ENCODE assay signal across 15 cellular contexts in the genomic region with DNA sequence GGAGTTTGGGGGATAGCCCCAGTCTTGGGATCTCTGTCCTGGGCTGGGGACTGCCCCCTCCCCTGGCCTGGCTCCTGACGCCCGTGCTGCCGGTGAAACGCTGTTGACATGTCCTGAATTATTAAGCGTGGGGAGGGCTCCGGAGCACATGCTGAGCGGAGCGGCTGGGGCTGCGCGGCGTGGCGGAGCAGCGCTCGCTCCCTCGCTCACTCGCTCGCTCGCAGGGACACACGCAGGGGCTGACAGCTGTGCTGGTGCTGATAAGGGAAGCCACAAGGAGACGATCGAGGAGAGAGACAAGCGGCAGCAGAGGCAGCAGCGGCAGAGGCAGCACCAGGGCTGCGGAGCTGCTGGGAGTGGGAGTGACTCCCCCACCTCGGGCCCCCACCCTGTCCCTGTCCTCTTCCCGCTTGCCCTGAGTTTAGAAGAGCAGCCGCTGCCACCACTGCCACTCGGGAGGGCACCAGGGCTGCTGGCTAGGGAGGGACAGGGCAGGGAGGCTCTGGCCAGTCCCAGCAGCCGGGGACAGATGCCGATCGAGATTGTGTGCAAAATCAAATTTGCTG. TPM values are rescaled to one million over a fixed set of nuclear protein-coding genes. Genes with fewer than 3 reads are reported as not detected.
DNase-seq lines count a peak whose midpoint lies in the region; ATAC-seq and TF ChIP-seq lines count a peak whose summit lies in the region.
"Had no signal": no experiment of that assay in that cellular context is flagged by ENCODE, and none has a peak within 500 bp of the region (broad histone marks: within the 10 kb centered on the region; RNA-seq: fewer than 3 reads in every experiment).

A gene with protein sequence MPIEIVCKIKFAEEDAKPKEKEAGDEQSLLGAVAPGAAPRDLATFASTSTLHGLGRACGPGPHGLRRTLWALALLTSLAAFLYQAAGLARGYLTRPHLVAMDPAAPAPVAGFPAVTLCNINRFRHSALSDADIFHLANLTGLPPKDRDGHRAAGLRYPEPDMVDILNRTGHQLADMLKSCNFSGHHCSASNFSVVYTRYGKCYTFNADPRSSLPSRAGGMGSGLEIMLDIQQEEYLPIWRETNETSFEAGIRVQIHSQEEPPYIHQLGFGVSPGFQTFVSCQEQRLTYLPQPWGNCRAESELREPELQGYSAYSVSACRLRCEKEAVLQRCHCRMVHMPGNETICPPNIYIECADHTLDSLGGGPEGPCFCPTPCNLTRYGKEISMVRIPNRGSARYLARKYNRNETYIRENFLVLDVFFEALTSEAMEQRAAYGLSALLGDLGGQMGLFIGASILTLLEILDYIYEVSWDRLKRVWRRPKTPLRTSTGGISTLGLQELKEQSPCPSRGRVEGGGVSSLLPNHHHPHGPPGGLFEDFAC (plus strand): TSS at position 287 of the 566 bp plus-strand sequence. CDS start 243 bp downstream, at position 530.

- intact Hi-C loops in CD8-positive, alpha-beta T cell (cut with DNase I, micrococcal nuclease): no loop called here

- H3K4me3 ChIP-seq in CD8-positive, alpha-beta T cell (ENCODE audit: low read depth, low read length): no peak within 1 kb of the TSS
- no peak within 1 kb of the TSS for H3K4me3 ChIP-seq in HEK293 (ENCODE audit: low read depth, low read length)
- H3K4me3 ChIP-seq: upper lobe of left lung had no signal

- CTCF ChIA-PET in CD8-positive, alpha-beta T cell (lab: Charles Lee): interaction anchor here (1.0 to 11.0 kb wide), 2 partner anchors 12 to 16 kb away, joined by 3 to 82 read pairs; no protein-coding TSS in a partner anchor
- CTCF ChIA-PET in HEK293 (lab: Yijun Ruan, JAX): interaction anchor here (0.6 to 9.5 kb wide), 6 partner anchors 13 to 139 kb away, joined by 3 to 150 read pairs (median 4); partner anchors contain the start of gene GMPPA

- H3K27ac Mint-ChIP-seq in CD8-positive, alpha-beta T cell: no peak within 1 kb of the TSS
- no peak within 1 kb of the TSS for H3K27ac Mint-ChIP-seq in activated naive CD8-positive, alpha-beta T cell
- H3K27ac Mint-ChIP-seq in memory B cell: no peak within 1 kb of the TSS
- H3K27ac Mint-ChIP-seq in natural killer cell treated with Interleukin-12 subunit alpha and Interleukin-12 subunit beta and Interleukin-15 and Interleukin-18, amount 100 ng/mL, for 72 hours: no peak within 1 kb of the TSS
- H3K27ac Mint-ChIP-seq: activated naive CD4-positive, alpha-beta T cell treated with anti-CD3 and anti-CD28 coated beads for 36 hours had no signal

- no peak for TF ChIP-seq CTCF in CD8-positive, alpha-beta T cell (IDR thresholded peaks at IDR 0.05)
- no peak for TF ChIP-seq CTCF in HEK293 (tag by site-specific recombination; IDR thresholded peaks at IDR 0.05)

- no peak within 1 kb of the TSS for H3K4me3 Mint-ChIP-seq in CD8-positive, alpha-beta T cell
- H3K4me3 Mint-ChIP-seq in activated naive CD8-positive, alpha-beta T cell: peak within 1 kb of the TSS; percentile 6
- H3K4me3 Mint-ChIP-seq in memory B cell: no peak within 1 kb of the TSS
- H3K4me3 Mint-ChIP-seq in natural killer cell treated with Interleukin-12 subunit alpha and Interleukin-12 subunit beta and Interleukin-15 and Interleukin-18, amount 100 ng/mL, for 72 hours: no peak within 1 kb of the TSS
- H3K4me3 Mint-ChIP-seq: activated naive CD4-positive, alpha-beta T cell treated with anti-CD3 and anti-CD28 coated beads for 36 hours had no signal

- H3K27me3 Mint-ChIP-seq in CD8-positive, alpha-beta T cell (ENCODE audit: low read depth): peaks cover 77% of the 10 kb centered on the region
- peaks cover 51% of the 10 kb centered on the region for H3K27me3 Mint-ChIP-seq in activated naive CD8-positive, alpha-beta T cell
- H3K27me3 Mint-ChIP-seq in memory B cell: peaks cover 61% of the 10 kb centered on the region
- H3K27me3 Mint-ChIP-seq in natural killer cell treated with Interleukin-12 subunit alpha and Interleukin-12 subunit beta and Interleukin-15 and Interleukin-18, amount 100 ng/mL, for 72 hours: peaks cover 67 to 78% of the 10 kb centered on the region in 2 donors

- H3K4me1 ChIP-seq in CD8-positive, alpha-beta T cell (ENCODE audit: insufficient read depth, low read length): peaks cover 25% of the 10 kb centered on the region
- no peaks in the 10 kb centered on the region for H3K4me1 ChIP-seq in HEK293 (ENCODE audit: control insufficient read depth, insufficient read depth, low read length)

- no peaks in the 10 kb centered on the region for H3K9me3 ChIP-seq in CD8-positive, alpha-beta T cell (ENCODE audit: low read length)
- H3K9me3 ChIP-seq in HEK293 (ENCODE audit: control insufficient read depth, insufficient read depth, low read depth, low read length): no peaks in the 10 kb centered on the region
- H3K9me3 ChIP-seq: upper lobe of left lung had no signal

- no peaks in the 10 kb centered on the region for H3K9me3 Mint-ChIP-seq in CD8-positive, alpha-beta T cell
- no peaks in the 10 kb centered on the region for H3K9me3 Mint-ChIP-seq in activated naive CD8-positive, alpha-beta T cell (ENCODE audit: low read depth)
- H3K9me3 Mint-ChIP-seq in memory B cell: no peaks in the 10 kb centered on the region
- H3K9me3 Mint-ChIP-seq in natural killer cell treated with Interleukin-12 subunit alpha and Interleukin-12 subunit beta and Interleukin-15 and Interleukin-18, amount 100 ng/mL, for 72 hours: no peaks in the 10 kb centered on the region
- H3K9me3 Mint-ChIP-seq: activated naive CD4-positive, alpha-beta T cell treated with anti-CD3 and anti-CD28 coated beads for 36 hours had no signal

- peak; percentile 16 for ATAC-seq in CD8-positive, alpha-beta T cell
- peak; percentile 23 for ATAC-seq in memory B cell (ENCODE audit: low read depth)
- ATAC-seq in natural killer cell treated with Interleukin-12 subunit alpha and Interleukin-12 subunit beta and Interleukin-15 and Interleukin-18, amount 100 ng/mL, for 72 hours: no peak
- ATAC-seq in GM18520 (IDR thresholded peaks at IDR 0.05; ENCODE audit: unreplicated experiment): no peak

- DNase-seq in CD8-positive, alpha-beta T cell: peak in 1 of 7 experiments; percentile 21
- no peak for DNase-seq in memory B cell (ENCODE audit: low spot score in 2 of 2)
- no peak for DNase-seq in natural killer cell treated with Interleukin-12 subunit alpha and Interleukin-12 subunit beta and Interleukin-15 and Interleukin-18, amount 100 ng/mL, for 72 hours (ENCODE audit: low spot score)
- no peak for DNase-seq in T-helper 9 cell
- no peak for DNase-seq in medulla oblongata (ENCODE audit: extremely low spot score)
- DNase-seq: activated naive CD4-positive, alpha-beta T cell treated with anti-CD3 and anti-CD28 coated beads for 36 hours; NCI-H2029; stimulated activated CD4-positive, alpha-beta T cell treated with anti-CD3 and anti-CD28 coated beads, Interleukin-4, amount 100 ng/mL, for 1 hour; T-helper 1 cell; upper lobe of left lung had no signal

- peaks cover 22% of the 10 kb centered on the region for H3K4me1 Mint-ChIP-seq in CD8-positive, alpha-beta T cell (ENCODE audit: low read depth)
- peaks cover 25% of the 10 kb centered on the region for H3K4me1 Mint-ChIP-seq in activated naive CD8-positive, alpha-beta T cell (ENCODE audit: low read depth)
- peaks cover 22% of the 10 kb centered on the region for H3K4me1 Mint-ChIP-seq in memory B cell
- peaks cover 10 to 22% of the 10 kb centered on the region in 2 donors for H3K4me1 Mint-ChIP-seq in natural killer cell treated with Interleukin-12 subunit alpha and Interleukin-12 subunit beta and Interleukin-15 and Interleukin-18, amount 100 ng/mL, for 72 hours (ENCODE audit: low read depth in 2 of 2)

- H3K36me3 Mint-ChIP-seq in CD8-positive, alpha-beta T cell: no peaks in the 10 kb centered on the region
- no peaks in the 10 kb centered on the region for H3K36me3 Mint-ChIP-seq in activated naive CD8-positive, alpha-beta T cell
- H3K36me3 Mint-ChIP-seq in memory B cell: no peaks in the 10 kb centered on the region
- no peaks in the 10 kb centered on the region for H3K36me3 Mint-ChIP-seq in natural killer cell treated with Interleukin-12 subunit alpha and Interleukin-12 subunit beta and Interleukin-15 and Interleukin-18, amount 100 ng/mL, for 72 hours

- no peaks in the 10 kb centered on the region for H3K36me3 ChIP-seq in CD8-positive, alpha-beta T cell (ENCODE audit: insufficient read depth, low read length)
- no peaks in the 10 kb centered on the region for H3K36me3 ChIP-seq in HEK293 (ENCODE audit: control insufficient read depth in 2 of 2, insufficient read depth in 1 of 2, low read length in 2 of 2)
- H3K36me3 ChIP-seq: upper lobe of left lung had no signal

- POLR2A ChIA-PET in CD8-positive, alpha-beta T cell (lab: Charles Lee): no interaction called here
- POLR2A ChIA-PET in HEK293 (lab: Yijun Ruan, JAX): interaction anchor here (2.4 kb wide), 1 partner anchor 16 kb away, joined by 8 read pairs; the partner anchor contains the start of gene GMPPA

- H3K27ac ChIP-seq in CD8-positive, alpha-beta T cell (ENCODE audit: low read depth, low read length): no peak within 1 kb of the TSS
- H3K27ac ChIP-seq in HEK293 (ENCODE audit: extremely low read depth, low read depth, low read length): no peak within 1 kb of the TSS
- H3K27ac ChIP-seq: upper lobe of left lung had no signal

- peaks cover 22% of the 10 kb centered on the region for H3K27me3 ChIP-seq in CD8-positive, alpha-beta T cell (ENCODE audit: insufficient read depth, low read length)

TF ChIP-seq in HEK293, 187 proteins besides CTCF, POLR2A, EP300 and RAD21 (continues in another document):
- TF ChIP-seq ZNF600 (tag by site-specific recombination; IDR thresholded peaks at IDR 0.05) (peak; percentile 66), ZNF610 (tag by site-specific recombination; IDR thresholded peaks at IDR 0.05; ENCODE audit: borderline replicate concordance) (peak; percentile 90; the same call in 1 of the 2 replicates), ZNF423 (tag by site-specific recombination; IDR thresholded peaks at IDR 0.05) (0 out of 2 replicates have a peak, but pooled peaks have one; percentile 14), ZBTB17 (tag by site-specific recombination; IDR thresholded peaks at IDR 0.05) (peak; percentile 63; the same call in 1 of the 2 replicates), GLIS2 (tag by site-specific recombination; IDR thresholded peaks at IDR 0.05) (0 out of 2 replicates have a peak, but pooled peaks have one; percentile 17), ZXDB (tag by site-specific recombination; IDR thresholded peaks at IDR 0.05) (peak; percentile 67), ZNF19 (tag by site-specific recombination; IDR thresholded peaks at IDR 0.05; ENCODE audit: low read depth) (no peak), ZNF596 (tag by site-specific recombination; IDR thresholded peaks at IDR 0.05) (peak; percentile 44; the same call in 1 of the 2 replicates), ZNF660 (tag by site-specific recombination; IDR thresholded peaks at IDR 0.05) (no peak)

RNA-seq across cellular contexts. Expression of the gene that starts here (rescaled TPM):
- total RNA-seq in CD8-positive, alpha-beta T cell: under 1 TPM in 1 of 2 experiments, not detected in 1; 0.14 TPM
- under 1 TPM in 1 of 2 donors, not detected in 1; 0.12 TPM for total RNA-seq in natural killer cell treated with Interleukin-12 subunit alpha and Interleukin-12 subunit beta and Interleukin-15 and Interleukin-18, amount 100 ng/mL, for 72 hours
- total RNA-seq: activated naive CD4-positive, alpha-beta T cell treated with anti-CD3 and anti-CD28 coated beads for 36 hours; epithelial cell of proximal tubule; mesenteric fat pad had no signal

Comparison
In these comparisons a context has a peak if more than half of its experiments do, and no peak if none do; other contexts are left out.
1. Peak in ATAC-seq in CD8-positive, alpha-beta T cell; RNA of the gene not detected or under 1 TPM.